In genomic region chr5:104817127-104817526, GRCh38 we compare ENCODE assay signal across 21 cellular contexts.
DNase-seq lines count a peak whose midpoint lies in the region; TF ChIP-seq lines count a peak whose summit lies in the region.
"Had no signal": no experiment of that assay in that cellular context is flagged by ENCODE, and none has a peak within 500 bp of the region (broad histone marks: within the 10 kb centered on the region; RNA-seq: fewer than 3 reads in every experiment).

No MANE protein-coding gene starts in this region.

- H3K4me3 ChIP-seq in LNCaP clone FGC (ENCODE audit: low read depth, low read length): no peak overlapping the region
- H3K4me3 ChIP-seq: BLaER1, PC-9 had no signal

- no peak for TF ChIP-seq CTCF in LNCaP clone FGC (IDR thresholded peaks at IDR 0.05; ENCODE audit: control insufficient read depth, extremely low read depth, insufficient read depth)

- DNase-seq in DMS153 (lab: John Stamatoyannopoulos, UW): peak; percentile 7
- no peak for DNase-seq in DMS153 treated with DMSO at 0.1 percent for 48 hours (lab: John Stamatoyannopoulos, UW; ENCODE audit: unreplicated experiment)
- DNase-seq in LNCaP clone FGC (ENCODE audit: low read depth): peak; percentile 93
- DNase-seq in NCI-H446 (lab: John Stamatoyannopoulos, UW): peak; percentile 72 to 92
- peak; percentile 50 for DNase-seq in SHP77 treated with DMSO at 0.1 percent for 48 hours (lab: John Stamatoyannopoulos, UW)
- DNase-seq in DMS79 treated with DMSO at 0.1 percent for 48 hours (lab: John Stamatoyannopoulos, UW): no peak
- no peak for DNase-seq in NCI-H2029 (lab: John Stamatoyannopoulos, UW)
- no peak for DNase-seq in ureter (ENCODE audit: low spot score)
- DNase-seq: 8988T; CD4-positive, CD25-positive, alpha-beta regulatory T cell; DND-41; H7; NCI-H1105; NCI-H1436 treated with DMSO at 0.1 percent for 48 hours; NCI-H2107; NCI-H510A treated with DMSO at 0.1 percent for 48 hours; NCI-H748 treated with DMSO at 0.1 percent for 48 hours; NK-92 treated with Interleukin-12 subunit alpha and Interleukin-12 subunit beta, amount 100 ng/mL, for 24 hours; PC-9; T-cell had no signal

Comparison
In these comparisons a context has a peak if more than half of its experiments do, and no peak if none do; other contexts are left out.
1. DNase-seq: peak in DMS153 (single experiment), LNCaP clone FGC (single experiment), NCI-H446 (2 of 2) and SHP77 treated with DMSO at 0.1 percent for 48 hours (single experiment); none in DMS153 treated with DMSO at 0.1 percent for 48 hours (single experiment), DMS79 treated with DMSO at 0.1 percent for 48 hours (single experiment), NCI-H2029 (single experiment) and ureter (single experiment).